1 cellular context compared by ENCODE assay signal in the genomic region with DNA sequence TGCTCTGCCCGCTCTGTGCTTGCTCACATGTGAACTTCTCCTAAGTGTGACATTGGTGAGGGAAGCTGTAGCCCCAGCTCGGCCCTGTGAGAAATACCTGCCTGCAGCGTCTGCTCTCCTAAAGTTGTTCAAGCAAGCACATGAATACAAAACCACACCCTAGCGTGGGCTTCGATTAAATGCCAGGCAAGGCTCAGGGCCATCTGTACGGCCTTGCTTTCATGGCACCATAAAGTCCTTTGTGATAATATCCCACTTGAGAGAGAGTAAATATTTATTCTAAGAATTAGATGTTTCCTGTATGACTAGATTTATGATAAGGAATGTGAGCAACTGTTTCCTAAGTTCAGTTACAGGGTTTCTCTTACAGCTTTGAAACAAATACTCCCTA.
TF ChIP-seq lines count a peak whose summit lies in the region.

No MANE protein-coding gene starts in this region.

TF ChIP-seq in HepG2, 621 proteins besides CTCF, POLR2A, EP300 and RAD21 (continued from another document and continues in another):
- TF ChIP-seq ZXDC (CRISPR knock-in tag; IDR thresholded peaks at IDR 0.05) (no peak), HCFC1 (IDR thresholded peaks at IDR 0.05; ENCODE audit: low read depth, low read length) (no peak), NFE2L1 (CRISPR knock-in tag; IDR thresholded peaks at IDR 0.05; ENCODE audit: borderline replicate concordance) (no peak), HMG20B (CRISPR knock-in tag; conservative IDR thresholded peaks at IDR 0.05) (peak; percentile 43; the same call in 1 of the 2 replicates), POLR2AphosphoS2 (IDR thresholded peaks at IDR 0.05; ENCODE audit: low read depth, low read length) (no peak), ZNF143 (CRISPR knock-in tag; IDR thresholded peaks at IDR 0.05) (no peak), HNF4A (CRISPR knock-in tag; IDR thresholded peaks at IDR 0.05) (peak; percentile 68), CENPT (CRISPR knock-in tag; IDR thresholded peaks at IDR 0.05; ENCODE audit: low read depth) (no peak), MIER3 (CRISPR knock-in tag; IDR thresholded peaks at IDR 0.05; ENCODE audit: borderline replicate concordance) (0 out of 2 replicates have a peak, but pooled peaks have one; percentile 39), MTF1 (CRISPR knock-in tag; IDR thresholded peaks at IDR 0.05) (no peak), FOSL2 (CRISPR knock-in tag; IDR thresholded peaks at IDR 0.05) (peak; percentile 81), MEIS2 (CRISPR knock-in tag; IDR thresholded peaks at IDR 0.05) (no peak; the same call in 1 of the 2 replicates), ZNF382 (CRISPR knock-in tag; IDR thresholded peaks at IDR 0.05; ENCODE audit: borderline replicate concordance) (no peak), BCL3 (CRISPR knock-in tag; IDR thresholded peaks at IDR 0.05) (no peak), ZNF710 (CRISPR knock-in tag; IDR thresholded peaks at IDR 0.05; ENCODE audit: borderline replicate concordance) (0 out of 2 replicates have a peak, but pooled peaks have one; percentile 50), ZGPAT (CRISPR knock-in tag; IDR thresholded peaks at IDR 0.05) (peak; percentile 74; the same call in 1 of the 2 replicates), MAZ (IDR thresholded peaks at IDR 0.05; ENCODE audit: borderline replicate concordance, low read depth, low read length) (no peak), MAZ (CRISPR knock-in tag; IDR thresholded peaks at IDR 0.05; ENCODE audit: low read depth) (no peak), ZNF724P (CRISPR knock-in tag; IDR thresholded peaks at IDR 0.05; ENCODE audit: borderline replicate concordance) (no peak), SNAPC4 (CRISPR knock-in tag; IDR thresholded peaks at IDR 0.05) (no peak), KLF11 (CRISPR knock-in tag; IDR thresholded peaks at IDR 0.05) (no peak), DMTF1 (CRISPR knock-in tag; IDR thresholded peaks at IDR 0.05) (no peak), KLF6 (CRISPR knock-in tag; IDR thresholded peaks at IDR 0.05) (no peak), KDM1A (CRISPR knock-in tag; IDR thresholded peaks at IDR 0.05) (no peak), ZFX (CRISPR knock-in tag; IDR thresholded peaks at IDR 0.05; ENCODE audit: low read depth) (peak; percentile 29; the same call in 1 of the 2 replicates), SOX5 (CRISPR knock-in tag; IDR thresholded peaks at IDR 0.05; ENCODE audit: borderline replicate concordance) (peak; percentile 86), LCORL (IDR thresholded peaks at IDR 0.05) (no peak), LCORL (CRISPR knock-in tag; IDR thresholded peaks at IDR 0.05) (no peak), HNRNPUL1 (IDR thresholded peaks at IDR 0.05; ENCODE audit: low read depth, low read length) (no peak), SNAPC5 (CRISPR knock-in tag; IDR thresholded peaks at IDR 0.05; ENCODE audit: borderline replicate concordance) (no peak), ATF5 (CRISPR knock-in tag; IDR thresholded peaks at IDR 0.05; ENCODE audit: low read depth) (no peak), ZZZ3 (CRISPR knock-in tag; IDR thresholded peaks at IDR 0.05; ENCODE audit: borderline replicate concordance) (no peak), ZNF816 (CRISPR knock-in tag; IDR thresholded peaks at IDR 0.05; ENCODE audit: borderline replicate concordance) (no peak), HOXA5 (CRISPR knock-in tag; IDR thresholded peaks at IDR 0.05) (no peak)
- TF ChIP-seq, protein P1, sequence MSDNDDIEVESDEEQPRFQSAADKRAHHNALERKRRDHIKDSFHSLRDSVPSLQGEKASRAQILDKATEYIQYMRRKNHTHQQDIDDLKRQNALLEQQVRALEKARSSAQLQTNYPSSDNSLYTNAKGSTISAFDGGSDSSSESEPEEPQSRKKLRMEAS (IDR thresholded peaks at IDR 0.05) = peak; percentile 57; the same call in 1 of the 2 replicates
- TF ChIP-seq, protein P2, sequence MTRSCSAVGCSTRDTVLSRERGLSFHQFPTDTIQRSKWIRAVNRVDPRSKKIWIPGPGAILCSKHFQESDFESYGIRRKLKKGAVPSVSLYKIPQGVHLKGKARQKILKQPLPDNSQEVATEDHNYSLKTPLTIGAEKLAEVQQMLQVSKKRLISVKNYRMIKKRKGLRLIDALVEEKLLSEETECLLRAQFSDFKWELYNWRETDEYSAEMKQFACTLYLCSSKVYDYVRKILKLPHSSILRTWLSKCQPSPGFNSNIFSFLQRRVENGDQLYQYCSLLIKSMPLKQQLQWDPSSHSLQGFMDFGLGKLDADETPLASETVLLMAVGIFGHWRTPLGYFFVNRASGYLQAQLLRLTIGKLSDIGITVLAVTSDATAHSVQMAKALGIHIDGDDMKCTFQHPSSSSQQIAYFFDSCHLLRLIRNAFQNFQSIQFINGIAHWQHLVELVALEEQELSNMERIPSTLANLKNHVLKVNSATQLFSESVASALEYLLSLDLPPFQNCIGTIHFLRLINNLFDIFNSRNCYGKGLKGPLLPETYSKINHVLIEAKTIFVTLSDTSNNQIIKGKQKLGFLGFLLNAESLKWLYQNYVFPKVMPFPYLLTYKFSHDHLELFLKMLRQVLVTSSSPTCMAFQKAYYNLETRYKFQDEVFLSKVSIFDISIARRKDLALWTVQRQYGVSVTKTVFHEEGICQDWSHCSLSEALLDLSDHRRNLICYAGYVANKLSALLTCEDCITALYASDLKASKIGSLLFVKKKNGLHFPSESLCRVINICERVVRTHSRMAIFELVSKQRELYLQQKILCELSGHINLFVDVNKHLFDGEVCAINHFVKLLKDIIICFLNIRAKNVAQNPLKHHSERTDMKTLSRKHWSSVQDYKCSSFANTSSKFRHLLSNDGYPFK (CRISPR knock-in tag; IDR thresholded peaks at IDR 0.05; ENCODE audit: borderline replicate concordance) = no peak
- TF ChIP-seq, protein P3, sequence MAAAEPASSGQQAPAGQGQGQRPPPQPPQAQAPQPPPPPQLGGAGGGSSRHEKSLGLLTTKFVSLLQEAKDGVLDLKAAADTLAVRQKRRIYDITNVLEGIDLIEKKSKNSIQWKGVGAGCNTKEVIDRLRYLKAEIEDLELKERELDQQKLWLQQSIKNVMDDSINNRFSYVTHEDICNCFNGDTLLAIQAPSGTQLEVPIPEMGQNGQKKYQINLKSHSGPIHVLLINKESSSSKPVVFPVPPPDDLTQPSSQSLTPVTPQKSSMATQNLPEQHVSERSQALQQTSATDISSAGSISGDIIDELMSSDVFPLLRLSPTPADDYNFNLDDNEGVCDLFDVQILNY (CRISPR knock-in tag; conservative IDR thresholded peaks at IDR 0.05) = no peak
- TF ChIP-seq, protein P4, sequence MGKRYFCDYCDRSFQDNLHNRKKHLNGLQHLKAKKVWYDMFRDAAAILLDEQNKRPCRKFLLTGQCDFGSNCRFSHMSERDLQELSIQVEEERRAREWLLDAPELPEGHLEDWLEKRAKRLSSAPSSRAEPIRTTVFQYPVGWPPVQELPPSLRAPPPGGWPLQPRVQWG (CRISPR knock-in tag; IDR thresholded peaks at IDR 0.05; ENCODE audit: borderline replicate concordance, low read depth) = no peak
